25 cellular contexts compared by ENCODE assay signal in genomic region chr9:98396236-98396635, GRCh38.
"Had no signal": no experiment of that assay in that cellular context is flagged by ENCODE, and none has a peak within 500 bp of the region (broad histone marks: within the 10 kb centered on the region; RNA-seq: fewer than 3 reads in every experiment).

No MANE protein-coding gene starts in this region.

- H3K27ac Mint-ChIP-seq: mesothelial cell of epicardium; naive thymus-derived CD4-positive, alpha-beta T cell; nephron progenitor cell; neural progenitor cell; progenitor cell of endocrine pancreas; stimulated activated effector memory CD8-positive, alpha-beta T cell treated with anti-CD3 and anti-CD28 coated beads, Interleukin-12 subunit alpha, Interleukin-12 subunit beta, amount 100 ng/mL, for 72 hours had no signal

- DNase-seq: head of caudate nucleus; hippocampal formation; left colon; left lung; lower lobe of right lung; mammary epithelial cell; mesendoderm; mucosa of descending colon; naive thymus-derived CD4-positive, alpha-beta T cell; nephron progenitor cell; ovary; right lobe of liver; stimulated activated CD4-positive, alpha-beta T cell treated with anti-CD3 and anti-CD28 coated beads, Interleukin-12 subunit alpha, Interleukin-12 subunit beta, amount 100 ng/mL, for 4 hours; stimulated activated CD4-positive, alpha-beta T cell treated with anti-CD3 and anti-CD28 coated beads, Interleukin-15, amount 100 ng/mL, for 24 hours; stimulated activated CD4-positive, alpha-beta T cell treated with anti-CD3 and anti-CD28 coated beads, Interleukin-4, amount 100 ng/mL, for 24 hours; stimulated activated naive CD8-positive, alpha-beta T cell treated with anti-CD3 and anti-CD28 coated beads, Interleukin-15, Interleukin-2, amounts not matched to agents 100 U/mL and 50 U/mL, for 24 hours; stomach; testis; thyroid gland; transverse colon; upper lobe of left lung had no signal

- H3K4me1 Mint-ChIP-seq: mesothelial cell of epicardium, nephron progenitor cell had no signal

- ATAC-seq: left colon; left lung; lower lobe of right lung; mucosa of descending colon; naive thymus-derived CD4-positive, alpha-beta T cell; right lobe of liver; stimulated activated effector memory CD8-positive, alpha-beta T cell treated with anti-CD3 and anti-CD28 coated beads, Interleukin-12 subunit alpha, Interleukin-12 subunit beta, amount 100 ng/mL, for 72 hours; stimulated activated naive CD8-positive, alpha-beta T cell treated with anti-CD3 and anti-CD28 coated beads, Interleukin-15, Interleukin-2, amounts not matched to agents 100 U/mL and 50 U/mL, for 24 hours had no signal

- H3K36me3 Mint-ChIP-seq: mesothelial cell of epicardium; neural progenitor cell; stimulated activated effector memory CD8-positive, alpha-beta T cell treated with anti-CD3 and anti-CD28 coated beads, Interleukin-12 subunit alpha, Interleukin-12 subunit beta, amount 100 ng/mL, for 72 hours had no signal

- H3K4me3 Mint-ChIP-seq: mesothelial cell of epicardium; naive thymus-derived CD4-positive, alpha-beta T cell; nephron progenitor cell; neural progenitor cell; stimulated activated effector memory CD8-positive, alpha-beta T cell treated with anti-CD3 and anti-CD28 coated beads, Interleukin-12 subunit alpha, Interleukin-12 subunit beta, amount 100 ng/mL, for 72 hours had no signal

- H3K9me3 Mint-ChIP-seq: nephron progenitor cell; stimulated activated effector memory CD8-positive, alpha-beta T cell treated with anti-CD3 and anti-CD28 coated beads, Interleukin-12 subunit alpha, Interleukin-12 subunit beta, amount 100 ng/mL, for 72 hours had no signal
